ENCODE assay signal across 13 cellular contexts in genomic region chr13:25581351-25581750, GRCh38.
DNase-seq lines count a peak whose midpoint lies in the region; ATAC-seq and TF ChIP-seq lines count a peak whose summit lies in the region.
"Had no signal": no experiment of that assay in that cellular context is flagged by ENCODE, and none has a peak within 500 bp of the region (broad histone marks: within the 10 kb centered on the region; RNA-seq: fewer than 3 reads in every experiment).

No MANE protein-coding gene starts in this region.

- H3K36me3 ChIP-seq in WERI-Rb-1: 0 out of 2 replicates have a peak, but pooled peaks cover 3% of the 10 kb centered on the region
- H3K36me3 ChIP-seq: BE2C, HAP-1 had no signal

- DNase-seq in NCI-H1694 (lab: John Stamatoyannopoulos, UW) (peak; percentile 25), NCI-H524 (lab: John Stamatoyannopoulos, UW) (peak; percentile 94 to 99), WERI-Rb-1 (peak; percentile 93), SHP77 treated with DMSO at 0.1 percent for 48 hours (lab: John Stamatoyannopoulos, UW) (no peak), NCI-H526 (lab: John Stamatoyannopoulos, UW) (no peak)
- DNase-seq in activated effector memory CD4-positive, alpha-beta T cell treated with anti-CD3 and anti-CD28 coated beads, Interleukin-2, amount 50 U/mL, for 16 hours: no peak
- DNase-seq: BE2C; CD4-positive, alpha-beta memory T cell; DMS53 had no signal

- H3K27me3 ChIP-seq in WERI-Rb-1 (ENCODE audit: insufficient read depth, low read depth, severe bottlenecking): no peaks in the 10 kb centered on the region
- H3K27me3 ChIP-seq: BE2C had no signal

- H3K9me3 ChIP-seq in WERI-Rb-1 (ENCODE audit: severe bottlenecking): no peaks in the 10 kb centered on the region
- H3K9me3 ChIP-seq: A549, BE2C, HAP-1 had no signal

- no peak overlapping the region for H3K4me3 ChIP-seq in WERI-Rb-1 (ENCODE audit: low read depth, low read length)
- H3K4me3 ChIP-seq: A549, HAP-1 had no signal

- peak overlapping the region; percentile 50 for H3K27ac ChIP-seq in WERI-Rb-1
- H3K27ac ChIP-seq: A549, C4-2B had no signal

- no peak for ATAC-seq in HG03280 (IDR thresholded peaks at IDR 0.05; ENCODE audit: unreplicated experiment)
- ATAC-seq: A549 had no signal

- TF ChIP-seq CTCF in WERI-Rb-1 (IDR thresholded peaks at IDR 0.05; ENCODE audit: low read depth, low read length): no peak

Comparison
In these comparisons a context has a peak if more than half of its experiments do, and no peak if none do; other contexts are left out.
1. DNase-seq: peak in NCI-H1694 (single experiment), NCI-H524 (2 of 2) and WERI-Rb-1 (single experiment); none in SHP77 treated with DMSO at 0.1 percent for 48 hours (single experiment), NCI-H526 (0 of 2) and activated effector memory CD4-positive, alpha-beta T cell treated with anti-CD3 and anti-CD28 coated beads, Interleukin-2, amount 50 U/mL, for 16 hours (single experiment).